In genomic region chr2:238320648-238321281, GRCh38 we compare ENCODE assay signal across 8 cellular contexts. TPM values are rescaled to one million over a fixed set of nuclear protein-coding genes. Genes with fewer than 3 reads are reported as not detected.
DNase-seq lines count a peak whose midpoint lies in the region; ATAC-seq and TF ChIP-seq lines count a peak whose summit lies in the region.

No MANE protein-coding gene starts in this region.

- no peaks in the 10 kb centered on the region for H3K9me3 Mint-ChIP-seq in T-cell

- no peaks in the 10 kb centered on the region for H3K79me2 ChIP-seq in parathyroid adenoma

- H3K9me3 ChIP-seq in heart left ventricle (no peaks in the 10 kb centered on the region), parathyroid adenoma (ENCODE audit: control insufficient read depth, low read length) (no peaks in the 10 kb centered on the region)

- H3K4me1 Mint-ChIP-seq in T-cell: peaks cover 16 to 24% (median 20%) of the 10 kb centered on the region in 3 donors

- H3K27ac ChIP-seq in heart left ventricle (peak overlapping the region in 7 of 12 donors; percentile 23 to 75 (median 59)), parathyroid adenoma (peak overlapping the region; percentile 29)

- H3K27me3 Mint-ChIP-seq in T-cell: peaks cover 0 to 3% of the 10 kb centered on the region in 2 donors

- peaks cover 0 to 29% (median 14%) of the 10 kb centered on the region in 12 donors for H3K4me1 ChIP-seq in heart left ventricle
- peaks cover 16% of the 10 kb centered on the region for H3K4me1 ChIP-seq in parathyroid adenoma

- peak in 1 of 5 donors; percentile 22 for DNase-seq in heart left ventricle
- no peak for DNase-seq in Right ventricle myocardium inferior (ENCODE audit: missing footprints)
- peak in 3 of 34 experiments; percentile 4 to 7 (median 6) for DNase-seq in T-cell
- peak; percentile 21 for DNase-seq in fibroblast of the aortic adventitia (ENCODE audit: low read depth)
- DNase-seq in NCI-H526 treated with DMSO at 0.1 percent for 48 hours (lab: John Stamatoyannopoulos, UW): no peak
- DNase-seq in NCI-H69 (lab: John Stamatoyannopoulos, UW): no peak

- peak overlapping the region; percentile 71 to 81 (median 76) for H3K4me3 Mint-ChIP-seq in T-cell

- peaks cover 10% of the 10 kb centered on the region for H3K36me3 Mint-ChIP-seq in T-cell

- POLR2A ChIA-PET in T-cell (lab: Charles Lee): interaction anchor here in 1 of 2 donors (0.6 kb wide), 1 partner anchor 34 kb away, joined by 3 read pairs; no protein-coding TSS in a partner anchor

- peak overlapping the region; percentile 8 for H3K9ac ChIP-seq in parathyroid adenoma

- H2AFZ ChIP-seq in parathyroid adenoma: no peak overlapping the region

- TF ChIP-seq CTCF in heart left ventricle (IDR thresholded peaks at IDR 0.05) (no peak), fibroblast of the aortic adventitia (IDR thresholded peaks at IDR 0.05; ENCODE audit: insufficient read depth, low read length) (no peak), parathyroid adenoma (IDR thresholded peaks at IDR 0.05) (no peak)

- CTCF ChIA-PET in T-cell (lab: Charles Lee): interaction anchor here in 1 of 2 donors (0.6 kb wide), 1 partner anchor 58 kb away, joined by 4 read pairs; no protein-coding TSS in a partner anchor

- H3K36me3 ChIP-seq in heart left ventricle (peaks cover 0 to 9% (median 0%) of the 10 kb centered on the region in 9 donors), parathyroid adenoma (ENCODE audit: control insufficient read depth, insufficient read depth, low read length) (no peaks in the 10 kb centered on the region)

- peak overlapping the region; percentile 79 for H3K4me2 ChIP-seq in parathyroid adenoma (ENCODE audit: low read length)

- no peak for TF ChIP-seq POLR2A in heart left ventricle (IDR thresholded peaks at IDR 0.05)

- H3K27me3 ChIP-seq in heart left ventricle (no peaks in the 10 kb centered on the region), parathyroid adenoma (ENCODE audit: control insufficient read depth, insufficient read depth, low read length) (no peaks in the 10 kb centered on the region)

- WGBS in heart left ventricle, 4 donors: 0 to 2% (median 1%) methylated on average over 16 to 65 of the region's 65 CpGs

- intact Hi-C loops in heart left ventricle (cut with DNase I) (loop anchor here in 1 of 10 donors (2.0 kb wide), 1 partner anchor 32 kb away; the partner anchor contains the start of gene PER2), Right ventricle myocardium inferior (cut with DNase I) (loop anchor here (1.0 kb wide), 1 partner anchor 32 kb away; the partner anchor contains the start of gene PER2)

- ATAC-seq in heart left ventricle (peak in 2 of 4 donors; percentile 8), Right ventricle myocardium inferior (no peak), HG02943 (IDR thresholded peaks at IDR 0.05; ENCODE audit: low read depth, unreplicated experiment) (peak; percentile 27), T-cell (replicated peaks in 1 of 4) (peak; percentile 47 to 60 (median 54))

- peak overlapping the region; percentile 59 to 96 (median 81) for H3K4me3 ChIP-seq in heart left ventricle
- peak overlapping the region; percentile 79 for H3K4me3 ChIP-seq in fibroblast of the aortic adventitia (ENCODE audit: low read depth, low read length)
- peak overlapping the region; percentile 53 for H3K4me3 ChIP-seq in parathyroid adenoma (ENCODE audit: low read depth, low read length)

- no peak overlapping the region for H3K27ac Mint-ChIP-seq in T-cell

RNA-seq across cellular contexts. Expression of gene TRAF3IP1, which starts 0.4 kb away (rescaled TPM):
- total RNA-seq in heart left ventricle (10 to 100 TPM in 7 of 9 donors, 1 to 10 TPM in 2; 3.8 to 20.3 (median 13.8) TPM), Right ventricle myocardium inferior (11.2 TPM), T-cell (10 to 100 TPM in 3 of 5 donors, 1 to 10 TPM in 2; 6.3 to 12.1 (median 11.8) TPM), fibroblast of the aortic adventitia (ENCODE audit: low replicate concordance) (8.4 and 15.9 TPM in 2 replicates)
- 1 to 10 TPM; 6.3 to 7.8 TPM for polyA plus RNA-seq in heart left ventricle

RNA-seq across cellular contexts. Expression of gene PER2, which starts 32.4 kb away (rescaled TPM):
- 10 to 100 TPM in 2 of 9 donors, 1 to 10 TPM in 7; 1.6 to 17.1 (median 5.4) TPM for total RNA-seq in heart left ventricle
- polyA plus RNA-seq in heart left ventricle: 1 to 10 TPM; 2.2 TPM
- 4.7 TPM for total RNA-seq in Right ventricle myocardium inferior
- total RNA-seq in T-cell: 10 to 100 TPM in 4 of 5 donors, 1 to 10 TPM in 1; 9.3 to 24.5 (median 13.0) TPM
- 1.9 and 10.8 TPM in 2 replicates for total RNA-seq in fibroblast of the aortic adventitia (ENCODE audit: low replicate concordance)
